28 cellular contexts compared by ENCODE assay signal in the genomic region with DNA sequence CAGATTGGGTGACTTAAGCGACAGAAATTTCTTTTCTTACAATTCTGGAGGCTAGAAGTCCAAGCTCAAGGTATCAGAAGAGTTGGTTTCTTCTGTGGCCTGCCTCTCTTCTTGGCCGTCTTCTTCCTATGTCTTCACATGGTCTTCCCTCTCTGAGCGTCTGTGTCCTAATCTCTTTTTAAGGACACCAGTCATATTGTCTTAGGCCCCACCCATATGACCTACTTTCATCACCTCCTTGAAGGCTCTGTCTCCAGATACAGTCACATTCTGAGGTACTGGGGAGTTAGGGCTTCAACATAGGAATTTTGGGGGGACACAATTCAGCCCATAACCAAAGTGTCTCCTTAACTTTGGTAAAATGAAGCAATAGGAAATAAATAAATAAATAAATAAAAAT.
"Had no signal": no experiment of that assay in that cellular context is flagged by ENCODE, and none has a peak within 500 bp of the region (broad histone marks: within the 10 kb centered on the region; RNA-seq: fewer than 3 reads in every experiment).

No MANE protein-coding gene starts in this region.

- H3K27ac ChIP-seq: ascending aorta, cardiac muscle cell, colonic mucosa, gastroesophageal sphincter, pancreas, prostate gland, skin epidermis, VCaP had no signal

- H3K9me3 Mint-ChIP-seq: activated CD4-positive, alpha-beta memory T cell treated with anti-CD3 and anti-CD28 coated beads for 36 hours; activated CD4-positive, alpha-beta T cell treated with anti-CD3 and anti-CD28 coated beads, Interleukin-2, amount 10 ng/mL, durations not matched to agents 24 days and 14 days; activated naive CD4-positive, alpha-beta T cell treated with anti-CD3 and anti-CD28 coated beads, Interleukin-2, amount 10 ng/mL, durations not matched to agents 7 days and 5 days; activated naive CD8-positive, alpha-beta T cell treated with anti-CD3 and anti-CD28 coated beads, Interleukin-2, amount 10 ng/mL, durations not matched to agents 7 days and 5 days; activated T-helper 1 cell treated with anti-CD3 and anti-CD28 coated beads, Interleukin-12 subunit alpha, Interleukin-12 subunit beta, Interleukin-2, Interleukin-4 antibody, amounts not matched to agents 30 ng/mL and 10 ng/mL and 1 ng/mL, durations not matched to agents 14 hours and 24 hours and 36 hours; brain; nephron progenitor cell; stimulated activated naive CD8-positive, alpha-beta T cell treated with anti-CD3 and anti-CD28 coated beads, Interleukin-15, Interleukin-2, amounts not matched to agents 100 ng/mL and 50 ng/mL, for 24 hours; type B pancreatic cell had no signal

- H3K27ac Mint-ChIP-seq: activated CD4-positive, alpha-beta memory T cell treated with anti-CD3 and anti-CD28 coated beads for 36 hours; activated CD4-positive, alpha-beta T cell treated with anti-CD3 and anti-CD28 coated beads, Interleukin-2, amount 10 ng/mL, durations not matched to agents 24 days and 14 days; activated naive CD4-positive, alpha-beta T cell treated with anti-CD3 and anti-CD28 coated beads, Interleukin-2, amount 10 ng/mL, durations not matched to agents 7 days and 5 days; activated naive CD8-positive, alpha-beta T cell treated with anti-CD3 and anti-CD28 coated beads, Interleukin-2, amount 10 ng/mL, durations not matched to agents 7 days and 5 days; activated T-helper 1 cell treated with anti-CD3 and anti-CD28 coated beads, Interleukin-12 subunit alpha, Interleukin-12 subunit beta, Interleukin-2, Interleukin-4 antibody, amounts not matched to agents 30 ng/mL and 10 ng/mL and 1 ng/mL, durations not matched to agents 14 hours and 24 hours and 36 hours; nephron progenitor cell; stimulated activated naive CD8-positive, alpha-beta T cell treated with anti-CD3 and anti-CD28 coated beads, Interleukin-15, Interleukin-2, amounts not matched to agents 100 ng/mL and 50 ng/mL, for 24 hours; type B pancreatic cell had no signal

- H3K27me3 Mint-ChIP-seq: activated CD4-positive, alpha-beta memory T cell treated with anti-CD3 and anti-CD28 coated beads for 36 hours; activated CD4-positive, alpha-beta T cell treated with anti-CD3 and anti-CD28 coated beads, Interleukin-2, amount 10 ng/mL, durations not matched to agents 24 days and 14 days; activated naive CD8-positive, alpha-beta T cell treated with anti-CD3 and anti-CD28 coated beads, Interleukin-2, amount 10 ng/mL, durations not matched to agents 7 days and 5 days; stimulated activated naive CD8-positive, alpha-beta T cell treated with anti-CD3 and anti-CD28 coated beads, Interleukin-15, Interleukin-2, amounts not matched to agents 100 ng/mL and 50 ng/mL, for 24 hours had no signal

- H3K4me3 ChIP-seq: ascending aorta, cardiac muscle cell, colonic mucosa, gastroesophageal sphincter, pancreas, prostate gland, skin epidermis had no signal

- H3K4me3 Mint-ChIP-seq: activated CD4-positive, alpha-beta memory T cell treated with anti-CD3 and anti-CD28 coated beads for 36 hours; activated CD4-positive, alpha-beta T cell treated with anti-CD3 and anti-CD28 coated beads, Interleukin-2, amount 10 ng/mL, durations not matched to agents 24 days and 14 days; activated naive CD4-positive, alpha-beta T cell treated with anti-CD3 and anti-CD28 coated beads, Interleukin-2, amount 10 ng/mL, durations not matched to agents 7 days and 5 days; activated naive CD8-positive, alpha-beta T cell treated with anti-CD3 and anti-CD28 coated beads, Interleukin-2, amount 10 ng/mL, durations not matched to agents 7 days and 5 days; activated T-helper 1 cell treated with anti-CD3 and anti-CD28 coated beads, Interleukin-12 subunit alpha, Interleukin-12 subunit beta, Interleukin-2, Interleukin-4 antibody, amounts not matched to agents 30 ng/mL and 10 ng/mL and 1 ng/mL, durations not matched to agents 14 hours and 24 hours and 36 hours; brain; nephron progenitor cell; stimulated activated naive CD8-positive, alpha-beta T cell treated with anti-CD3 and anti-CD28 coated beads, Interleukin-15, Interleukin-2, amounts not matched to agents 100 ng/mL and 50 ng/mL, for 24 hours; type B pancreatic cell had no signal

- H3K9me3 ChIP-seq: ascending aorta, colonic mucosa, gastroesophageal sphincter, pancreas, prostate gland had no signal

- H3K27me3 ChIP-seq: ascending aorta, cardiac muscle cell, colonic mucosa, pancreas had no signal

- H3K36me3 Mint-ChIP-seq: activated CD4-positive, alpha-beta memory T cell treated with anti-CD3 and anti-CD28 coated beads for 36 hours; activated naive CD4-positive, alpha-beta T cell treated with anti-CD3 and anti-CD28 coated beads, Interleukin-2, amount 10 ng/mL, durations not matched to agents 7 days and 5 days; brain; type B pancreatic cell had no signal

- H3K4me1 ChIP-seq: ascending aorta, colonic mucosa, pancreas, prostate gland had no signal

- DNase-seq: activated CD4-positive, alpha-beta memory T cell treated with anti-CD3 and anti-CD28 coated beads for 36 hours; activated CD4-positive, alpha-beta T cell treated with anti-CD3 and anti-CD28 coated beads, Interleukin-2, amount 10 ng/mL, durations not matched to agents 24 days and 14 days; activated gamma-delta T cell; activated naive CD4-positive, alpha-beta T cell treated with anti-CD3 and anti-CD28 coated beads, Interleukin-2, amount 10 ng/mL, durations not matched to agents 7 days and 5 days; activated naive CD8-positive, alpha-beta T cell treated with anti-CD3 and anti-CD28 coated beads, Interleukin-2, amount 10 ng/mL, durations not matched to agents 7 days and 5 days; cerebellar nuclear complex; colonic mucosa; effector CD8-positive, alpha-beta T cell; hippocampal formation; kidney; left colon; mammary epithelial cell; nephron progenitor cell; pancreas; retina; stimulated activated CD4-positive, alpha-beta T cell treated with anti-CD3 and anti-CD28 coated beads, Interleukin-12 subunit alpha, Interleukin-12 subunit beta, amount 100 ng/mL, for 4 hours; stimulated activated CD4-positive, alpha-beta T cell treated with anti-CD3 and anti-CD28 coated beads, Interleukin-4, amount 100 ng/mL, for 1 hour; T-helper 1 cell had no signal

- ATAC-seq: gastroesophageal sphincter, left colon, pancreas had no signal

- H3K36me3 ChIP-seq: ascending aorta, cardiac muscle cell, colonic mucosa, gastroesophageal sphincter, pancreas, prostate gland had no signal
